In genomic region chr14:74804219-74804825, GRCh38 we compare ENCODE assay signal across 8 cellular contexts. TPM values are rescaled to one million over a fixed set of nuclear protein-coding genes. Genes with fewer than 3 reads are reported as not detected.
DNase-seq lines count a peak whose midpoint lies in the region; ATAC-seq and TF ChIP-seq lines count a peak whose summit lies in the region.

No MANE protein-coding gene starts in this region.

- no peak overlapping the region for H3K4me3 ChIP-seq in CD8-positive, alpha-beta T cell (ENCODE audit: low read depth, low read length)
- H3K4me3 ChIP-seq in fibroblast of lung (replicated peaks in 1 of 4; ENCODE audit: control extremely low read depth in 1 of 4, insufficient read depth in 1 of 4, low read depth in 3 of 4, low read length in 4 of 4) (no peak overlapping the region), retinal pigment epithelial cell (ENCODE audit: low read length) (no peak overlapping the region)

- H2BK12ac ChIP-seq in H9 (ENCODE audit: insufficient read length, low read depth, low read length) = no peak overlapping the region

- H3K9ac ChIP-seq in H9 (ENCODE audit: extremely low read depth, insufficient read length, low read length) = no peak overlapping the region
- no peak overlapping the region for H3K9ac ChIP-seq in fibroblast of lung (ENCODE audit: insufficient read depth, low read length)

- TF ChIP-seq CTCF in CD8-positive, alpha-beta T cell (IDR thresholded peaks at IDR 0.05) = peak; percentile 51
- TF ChIP-seq CTCF in H9 (conservative IDR thresholded peaks at IDR 0.05) (peak; percentile 55; the same call in 2 of the 3 replicates), fibroblast of lung (conservative IDR thresholded peaks at IDR 0.05 in 1 of 2, IDR thresholded peaks at IDR 0.05 in 1 of 2; ENCODE audit: low read depth in 1 of 2, low read length in 2 of 2) (peak; percentile 81 to 84), retinal pigment epithelial cell (conservative IDR thresholded peaks at IDR 0.05; ENCODE audit: low read depth, low read length) (peak; percentile 71)

- no peaks in the 10 kb centered on the region for H3K27me3 Mint-ChIP-seq in CD8-positive, alpha-beta T cell (ENCODE audit: low read depth)
- H3K27me3 Mint-ChIP-seq in H9 (ENCODE audit: low read depth) (no peaks in the 10 kb centered on the region), T-cell (no peaks in the 10 kb centered on the region)

- no peak overlapping the region for H3K23ac ChIP-seq in H9 (ENCODE audit: insufficient read length, low read depth, low read length)

- ATAC-seq in CD8-positive, alpha-beta T cell = peak; percentile 63
- ATAC-seq in T-cell (replicated peaks in 1 of 4) (no peak), GM18517 (IDR thresholded peaks at IDR 0.05; ENCODE audit: unreplicated experiment) (no peak)

- no peak overlapping the region for H3K4ac ChIP-seq in H9 (ENCODE audit: low read depth, low read length)

- peaks cover 17% of the 10 kb centered on the region for H3K36me3 ChIP-seq in CD8-positive, alpha-beta T cell (ENCODE audit: insufficient read depth, low read length)
- H3K36me3 ChIP-seq in fibroblast of lung (ENCODE audit: control insufficient read depth, insufficient read depth, low read length) = peaks cover 4% of the 10 kb centered on the region

- H4K20me1 ChIP-seq in H9 (ENCODE audit: control insufficient read depth, insufficient read depth, insufficient read length) (no peaks in the 10 kb centered on the region), fibroblast of lung (ENCODE audit: control insufficient read depth, extremely low read depth, insufficient read depth, low read length) (no peaks in the 10 kb centered on the region)

- no peak overlapping the region for H2BK15ac ChIP-seq in H9 (ENCODE audit: low read depth, low read length)

- H3K27ac ChIP-seq in CD8-positive, alpha-beta T cell (ENCODE audit: low read depth, low read length) = no peak overlapping the region
- H3K27ac ChIP-seq in H9 (ENCODE audit: insufficient read length, low read depth, low read length) (no peak overlapping the region), fibroblast of lung (ENCODE audit: insufficient read depth, low read length) (no peak overlapping the region)

- H3K4me1 ChIP-seq in CD8-positive, alpha-beta T cell (ENCODE audit: insufficient read depth, low read length) = no peaks in the 10 kb centered on the region
- no peaks in the 10 kb centered on the region for H3K4me1 ChIP-seq in H9 (ENCODE audit: insufficient read depth, low read length)
- H3K4me1 ChIP-seq in fibroblast of lung (ENCODE audit: control insufficient read depth, extremely low read depth, insufficient read depth, low read length) = no peaks in the 10 kb centered on the region

- no peaks in the 10 kb centered on the region for H3K9me3 ChIP-seq in CD8-positive, alpha-beta T cell (ENCODE audit: low read length)
- H3K9me3 ChIP-seq in H9 (ENCODE audit: control insufficient read depth, low read depth, low read length) (no peaks in the 10 kb centered on the region), fibroblast of lung (ENCODE audit: control insufficient read depth, insufficient read depth, low read depth, low read length) (no peaks in the 10 kb centered on the region)

- H3K27me3 ChIP-seq in CD8-positive, alpha-beta T cell (ENCODE audit: insufficient read depth, low read length) = no peaks in the 10 kb centered on the region
- no peaks in the 10 kb centered on the region for H3K27me3 ChIP-seq in H9 (ENCODE audit: insufficient read depth, low read length)
- no peaks in the 10 kb centered on the region for H3K27me3 ChIP-seq in fibroblast of lung (ENCODE audit: control insufficient read depth, insufficient read depth, low read length)

- H3K27ac Mint-ChIP-seq in CD8-positive, alpha-beta T cell = no peak overlapping the region
- no peak overlapping the region; a peak in 1 of 7 replicates for H3K27ac Mint-ChIP-seq in H9
- H3K27ac Mint-ChIP-seq in T-cell = no peak overlapping the region

- H2AK5ac ChIP-seq in H9 (ENCODE audit: insufficient read length, low read length) = no peak overlapping the region

- H3K79me2 ChIP-seq in H9 (ENCODE audit: insufficient read depth, low read length) (no peaks in the 10 kb centered on the region), fibroblast of lung (ENCODE audit: control insufficient read depth, insufficient read depth, low read length) (no peaks in the 10 kb centered on the region)

- no peak overlapping the region for H3T11ph ChIP-seq in H9 (ENCODE audit: low read length)

- H4K91ac ChIP-seq in H9 (ENCODE audit: insufficient read length, low read depth, low read length) = no peak overlapping the region

- no peaks in the 10 kb centered on the region for H3K9me3 Mint-ChIP-seq in CD8-positive, alpha-beta T cell
- no peaks in the 10 kb centered on the region for H3K9me3 Mint-ChIP-seq in H9
- H3K9me3 Mint-ChIP-seq in T-cell = no peaks in the 10 kb centered on the region

- no peak overlapping the region for H3K14ac ChIP-seq in H9 (ENCODE audit: insufficient read depth, low read length)

- CTCF ChIA-PET in CD8-positive, alpha-beta T cell (lab: Charles Lee) = interaction anchor here (0.5 to 2.7 kb wide), 12 partner anchors 12 to 335 kb away, joined by 3 to 22 read pairs (median 4); partner anchors contain the start of genes LTBP2 and YLPM1
- CTCF ChIA-PET in T-cell (lab: Charles Lee) = interaction anchor here in 1 of 2 donors (0.6 to 1.7 kb wide), 5 partner anchors 34 to 499 kb away, joined by 3 to 38 read pairs (median 4); no protein-coding TSS in a partner anchor

- no peak overlapping the region for H3K18ac ChIP-seq in H9 (ENCODE audit: insufficient read length, low read depth, low read length)

- WGBS in H9 (ENCODE audit: extremely low coverage, insufficient read length, low lambda C conversion rate) = no CpG with 5 or more reads among the region's 4 CpGs

- intact Hi-C loops in CD8-positive, alpha-beta T cell (cut with DNase I, micrococcal nuclease) = loop anchor here (1.0 kb wide), 2 partner anchors 195 to 442 kb away; no protein-coding TSS in a partner anchor

- no peak overlapping the region for H2BK120ac ChIP-seq in H9 (ENCODE audit: low read depth, low read length, poor library complexity, severe bottlenecking)

- H2BK20ac ChIP-seq in H9 (ENCODE audit: low read depth, low read length, poor library complexity, severe bottlenecking) = no peak overlapping the region

- H3K56ac ChIP-seq in H9 (ENCODE audit: insufficient read length, low read depth, low read length) = no peak overlapping the region

- H3K4me3 Mint-ChIP-seq in CD8-positive, alpha-beta T cell = no peak overlapping the region
- H3K4me3 Mint-ChIP-seq in H9 = no peak overlapping the region
- H3K4me3 Mint-ChIP-seq in T-cell = no peak overlapping the region

- H2AFZ ChIP-seq in H9 (ENCODE audit: low read length) = no peak overlapping the region
- H2AFZ ChIP-seq in fibroblast of lung (ENCODE audit: low read length) = no peak overlapping the region

- H3K4me2 ChIP-seq in H9 (ENCODE audit: insufficient read depth, insufficient read length, low read length) = no peak overlapping the region
- H3K4me2 ChIP-seq in fibroblast of lung (ENCODE audit: extremely low read depth, insufficient read depth, low read length) = no peak overlapping the region

- DNase-seq in CD8-positive, alpha-beta T cell = peak in 2 of 7 experiments; percentile 12 to 43
- DNase-seq in H9 = no peak
- DNase-seq in T-cell = peak in 20 of 34 experiments; percentile 8 to 36 (median 19)
- DNase-seq in fibroblast of lung (ENCODE audit: low read depth in 2 of 2) = peak; percentile 53 to 73
- DNase-seq in retinal pigment epithelial cell (ENCODE audit: low read depth) = peak; percentile 11
- no peak for DNase-seq in putamen (ENCODE audit: low spot score)
- DNase-seq in stimulated activated CD4-positive, alpha-beta T cell treated with anti-CD3 and anti-CD28 coated beads, Interleukin-4, amount 100 ng/mL, for 1 hour = no peak

- peaks cover 12% of the 10 kb centered on the region for H3K4me1 Mint-ChIP-seq in CD8-positive, alpha-beta T cell (ENCODE audit: low read depth)
- no peaks in the 10 kb centered on the region for H3K4me1 Mint-ChIP-seq in H9
- H3K4me1 Mint-ChIP-seq in T-cell = peaks cover 7 to 12% (median 9%) of the 10 kb centered on the region in 3 donors

- POLR2A ChIA-PET in CD8-positive, alpha-beta T cell (lab: Charles Lee) = interaction anchor here (0.7 to 0.9 kb wide), 2 partner anchors 41 to 195 kb away, joined by 3 to 4 read pairs; partner anchors contain the start of gene YLPM1
- POLR2A ChIA-PET in T-cell (lab: Charles Lee) = interaction anchor here in 1 of 2 donors (0.6 kb wide), 1 partner anchor 35 kb away, joined by 5 read pairs; no protein-coding TSS in a partner anchor

- no peak overlapping the region for H4K8ac ChIP-seq in H9 (replicated peaks; ENCODE audit: insufficient read length, low read depth, low read length)

- H4K5ac ChIP-seq in H9 (ENCODE audit: insufficient read length, low read depth, low read length) = no peak overlapping the region

- peaks cover under 1% of the 10 kb centered on the region for H3K23me2 ChIP-seq in H9 (ENCODE audit: insufficient read length, low read depth, low read length, poor library complexity, severe bottlenecking)

- H3K79me1 ChIP-seq in H9 (ENCODE audit: insufficient read depth, low read depth, low read length, poor library complexity, severe bottlenecking) = no peaks in the 10 kb centered on the region

- no peak overlapping the region for H2BK5ac ChIP-seq in H9 (ENCODE audit: insufficient read length, low read length)

- H3K36me3 Mint-ChIP-seq in CD8-positive, alpha-beta T cell = peaks cover 61% of the 10 kb centered on the region
- H3K36me3 Mint-ChIP-seq in H9 (ENCODE audit: insufficient read depth in 1 of 3, low read depth in 3 of 3) (peaks cover 19 to 49% (median 32%) of the 10 kb centered on the region in 3 experiments; a peak in 6 of 7 replicates), T-cell (peaks cover 35% of the 10 kb centered on the region)

RNA-seq across cellular contexts. Expression of gene YLPM1, which starts 41.2 kb away (rescaled TPM):
- total RNA-seq in CD8-positive, alpha-beta T cell = 10 to 100 TPM; 77.3 to 78.8 TPM
- 75.1 and 82.2 TPM in 2 replicates for total RNA-seq in H9 (2021)
- total RNA-seq in T-cell = 100 to 1,000 TPM in 2 of 5 donors, 10 to 100 TPM in 3; 73.0 to 121 (median 86.5) TPM
- total RNA-seq in fibroblast of lung = 26.5 and 31.9 TPM in 2 replicates
- 9.7 and 13.6 TPM in 2 replicates for polyA plus RNA-seq in fibroblast of lung
- polyA plus RNA-seq in fibroblast of lung (2012) = 31.5 and 34.6 TPM in 2 replicates
- polyA minus RNA-seq in fibroblast of lung (ENCODE audit: low replicate concordance) = 31.0 and 37.8 TPM in 2 replicates

Comparison
In these comparisons a context has a peak if more than half of its experiments do, and no peak if none do; other contexts are left out.
1. DNase-seq: peak in T-cell (20 of 34), fibroblast of lung (2 of 2) and retinal pigment epithelial cell (single experiment); none in H9 (single experiment), putamen (single experiment) and stimulated activated CD4-positive, alpha-beta T cell treated with anti-CD3 and anti-CD28 coated beads, Interleukin-4, amount 100 ng/mL, for 1 hour (single experiment).
2. Peak in every context shown above with its lines, with median percentiles within 50 percentile points of each other: CTCF ChIP-seq.